ENCODE assay signal across 29 cellular contexts in the genomic region with DNA sequence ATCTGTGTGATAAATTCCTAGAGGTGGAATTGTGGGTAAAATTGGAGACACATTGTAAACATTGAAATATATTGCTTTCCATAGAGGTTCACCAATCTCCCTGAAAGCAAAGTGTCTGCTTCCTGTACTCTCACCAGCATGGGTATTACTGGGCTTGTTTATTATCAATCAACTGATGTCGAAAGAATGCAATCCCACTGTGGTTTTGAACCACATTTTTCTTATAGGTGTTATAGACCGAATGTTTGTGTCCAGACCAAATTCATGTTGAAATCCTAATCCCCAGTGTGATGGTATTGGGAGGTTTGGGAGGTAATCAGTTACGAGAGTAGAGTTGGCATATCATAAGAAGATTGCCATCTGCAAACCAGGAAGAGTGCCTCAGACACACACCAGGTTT.
"Had no signal": no experiment of that assay in that cellular context is flagged by ENCODE, and none has a peak within 500 bp of the region (broad histone marks: within the 10 kb centered on the region; RNA-seq: fewer than 3 reads in every experiment).

No MANE protein-coding gene starts in this region.

- H3K27ac ChIP-seq: brain microvascular endothelial cell, coronary artery, dorsolateral prefrontal cortex, foreskin keratinocyte, gastrocnemius medialis, heart left ventricle had no signal

- FAIRE-seq: astrocyte, bronchial epithelial cell had no signal

- DNase-seq: activated CD4-positive, alpha-beta memory T cell treated with anti-CD3 and anti-CD28 coated beads for 36 hours; activated CD4-positive, alpha-beta T cell treated with anti-CD3 and anti-CD28 coated beads for 36 hours; activated CD4-positive, alpha-beta T cell treated with anti-CD3 and anti-CD28 coated beads, Interleukin-2, amount 10 ng/mL, durations not matched to agents 24 days and 14 days; activated CD4-positive, CD25-positive, alpha-beta regulatory T cell; activated CD4-positive, CD25-positive, alpha-beta regulatory T cell treated with anti-CD3 and anti-CD28 coated beads, Interleukin-2, amount 50 U/mL, for 72 hours; activated CD8-positive, alpha-beta memory T cell treated with anti-CD3 and anti-CD28 coated beads, Interleukin-2, amount 10 ng/mL, durations not matched to agents 7 days and 5 days; activated CD8-positive, alpha-beta memory T cell treated with anti-CD3 and anti-CD28 coated beads, Interleukin-2, amount 50 U/mL, for 4 hours; activated CD8-positive, alpha-beta T cell treated with anti-CD3 and anti-CD28 coated beads, Interleukin-2, amount 10 ng/mL, durations not matched to agents 7 days and 5 days; activated effector memory CD4-positive, alpha-beta T cell treated with anti-CD3 and anti-CD28 coated beads, Interleukin-2, amount 50 U/mL, for 16 hours; activated naive CD4-positive, alpha-beta T cell treated with anti-CD3 and anti-CD28 coated beads for 36 hours; activated naive CD8-positive, alpha-beta T cell treated with anti-CD3 and anti-CD28 coated beads, Interleukin-2, amount 10 ng/mL, durations not matched to agents 7 days and 5 days; activated T-cell treated with anti-CD3 and anti-CD28 coated beads, Interleukin-2, amount 50 U/mL, for 1 hour; activated T-cell treated with anti-CD3 and anti-CD28 coated beads, Interleukin-2, amount 50 U/mL, for 48 hours; amniotic stem cell; anterior cingulate cortex; brain microvascular endothelial cell; dorsolateral prefrontal cortex; effector memory CD4-positive, alpha-beta T cell; endodermal cell; foreskin keratinocyte; gastrocnemius medialis; glutamatergic neuron; heart left ventricle; T-helper 1 cell; T-helper 17 cell; T1000 had no signal

- H3K4me3 ChIP-seq: coronary artery, dorsolateral prefrontal cortex, gastrocnemius medialis, heart left ventricle had no signal

- H3K9me3 ChIP-seq: gastrocnemius medialis, heart left ventricle had no signal

- H3K27me3 ChIP-seq: brain microvascular endothelial cell, dorsolateral prefrontal cortex, foreskin keratinocyte, gastrocnemius medialis, heart left ventricle had no signal

- H3K36me3 ChIP-seq: brain microvascular endothelial cell, gastrocnemius medialis, heart left ventricle had no signal

- H3K4me1 ChIP-seq: foreskin keratinocyte, gastrocnemius medialis, heart left ventricle had no signal
